Comparison of ENCODE assay signal across 15 cellular contexts in genomic region chr6:169956580-169956979, GRCh38.
"Had no signal": no experiment of that assay in that cellular context is flagged by ENCODE, and none has a peak within 500 bp of the region (broad histone marks: within the 10 kb centered on the region; RNA-seq: fewer than 3 reads in every experiment).

No MANE protein-coding gene starts in this region.

- ATAC-seq: activated naive CD4-positive, alpha-beta T cell treated with anti-CD3 and anti-CD28 coated beads, Interleukin-2, amount 50 U/mL, for 72 hours; pancreas; stimulated activated naive CD8-positive, alpha-beta T cell treated with anti-CD3 and anti-CD28 coated beads, Interleukin-15, Interleukin-2, amounts not matched to agents 100 U/mL and 50 U/mL, for 24 hours had no signal

- H3K27me3 ChIP-seq: cardiac muscle cell, pancreas had no signal

- H3K9me3 ChIP-seq: pancreas, suprapubic skin had no signal

- H3K4me1 ChIP-seq: pancreas had no signal

- H3K4me3 Mint-ChIP-seq: activated B cell treated with CpG ODN at 0.5 μM for 24 hours; nephron; T-helper 2 cell treated with Interferon-gamma antibody and Interleukin-4, amounts not matched to agents 5 μg/mL and 100 μg/mL, for 36 hours had no signal

- H3K27ac Mint-ChIP-seq: activated B cell treated with CpG ODN at 0.5 μM for 24 hours; activated naive CD4-positive, alpha-beta T cell treated with anti-CD3 and anti-CD28 coated beads, Interleukin-2, amount 50 U/mL, for 72 hours; T-helper 2 cell treated with Interferon-gamma antibody and Interleukin-4, amounts not matched to agents 5 μg/mL and 100 μg/mL, for 36 hours had no signal

- H3K36me3 Mint-ChIP-seq: activated naive CD4-positive, alpha-beta T cell treated with anti-CD3 and anti-CD28 coated beads, Interleukin-2, amount 50 U/mL, for 72 hours had no signal

- H3K4me3 ChIP-seq: cardiac muscle cell, pancreas, skin epidermis, suprapubic skin had no signal

- H3K9me3 Mint-ChIP-seq: activated B cell treated with CpG ODN at 0.5 μM for 24 hours; activated naive CD4-positive, alpha-beta T cell treated with anti-CD3 and anti-CD28 coated beads, Interleukin-2, amount 50 U/mL, for 72 hours; T-helper 2 cell treated with Interferon-gamma antibody and Interleukin-4, amounts not matched to agents 5 μg/mL and 100 μg/mL, for 36 hours had no signal

- H3K27ac ChIP-seq: cardiac muscle cell, pancreas, skin epidermis, suprapubic skin had no signal

- DNase-seq: activated B cell treated with CpG ODN at 0.5 μM for 24 hours; activated CD4-positive, alpha-beta T cell treated with anti-CD3 and anti-CD28 coated beads for 48 hours; effector CD8-positive, alpha-beta T cell; foreskin fibroblast; SIG-M5; stimulated activated CD4-positive, alpha-beta T cell treated with anti-CD3 and anti-CD28 coated beads, Interleukin-4, amount 100 ng/mL, for 24 hours; stimulated activated naive CD8-positive, alpha-beta T cell treated with anti-CD3 and anti-CD28 coated beads, Interleukin-15, Interleukin-2, amounts not matched to agents 100 U/mL and 50 U/mL, for 24 hours; trophoblast cell had no signal

- H3K36me3 ChIP-seq: cardiac muscle cell, pancreas, suprapubic skin had no signal
